8 cellular contexts compared by ENCODE assay signal in the genomic region with DNA sequence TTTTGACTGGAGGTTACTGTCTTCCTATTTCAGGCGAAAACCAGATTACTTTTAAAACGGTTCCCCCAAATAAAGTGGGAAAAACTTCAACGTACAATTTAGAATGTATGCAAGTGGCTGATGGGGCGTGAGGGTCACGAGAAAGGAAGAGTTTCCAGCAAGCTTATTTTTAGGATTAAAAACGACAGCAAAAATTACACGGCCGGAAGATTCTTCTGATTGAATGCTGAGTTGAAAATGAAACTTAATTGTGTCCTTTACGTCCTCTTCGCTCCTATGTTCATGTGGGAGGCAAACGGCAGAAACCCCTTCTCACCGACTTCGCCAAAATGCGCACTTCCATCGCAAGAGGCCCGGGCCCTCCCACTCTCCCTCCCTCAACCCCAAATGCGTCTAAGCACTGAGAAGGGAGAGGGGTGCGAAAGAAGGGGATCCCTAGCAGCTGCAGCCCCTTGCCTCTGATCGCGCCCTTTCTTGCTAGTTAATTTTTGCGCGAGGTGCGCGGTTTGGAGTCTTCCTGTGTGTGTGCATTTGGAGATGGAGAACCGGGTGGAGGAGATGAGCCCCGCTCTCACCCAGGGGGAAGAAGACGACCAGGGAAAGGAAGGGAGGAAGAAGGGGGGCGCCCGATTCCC. TPM values are rescaled to one million over a fixed set of nuclear protein-coding genes. Genes with fewer than 3 reads are reported as not detected.
A peak's percentile ranks its signal among the peaks of the same experiment; 100 is the strongest.
DNase-seq lines count a peak whose midpoint lies in the region; ATAC-seq and TF ChIP-seq lines count a peak whose summit lies in the region.

No MANE protein-coding gene starts in this region.

- no peaks in the 10 kb centered on the region for H3K36me3 Mint-ChIP-seq in neural crest cell (ENCODE audit: low read depth)

- H3K4me3 Mint-ChIP-seq in neural crest cell: peak overlapping the region; percentile 94

- TF ChIP-seq CTCF in OCI-LY3 (IDR thresholded peaks at IDR 0.05; ENCODE audit: low read depth, low read length): no peak
- no peak for TF ChIP-seq CTCF in foreskin fibroblast (IDR thresholded peaks at IDR 0.05; ENCODE audit: low read depth, low read length)
- TF ChIP-seq CTCF in neural crest cell (conservative IDR thresholded peaks at IDR 0.05): no peak

- H3K27ac Mint-ChIP-seq in neural crest cell (ENCODE audit: unreplicated experiment): peak overlapping the region; percentile 65

- H3K9me3 Mint-ChIP-seq in neural crest cell: peaks cover 2% of the 10 kb centered on the region

- H3K27me3 ChIP-seq in OCI-LY3 (ENCODE audit: low read depth, low read length): peaks cover 9% of the 10 kb centered on the region

- H3K36me3 ChIP-seq in OCI-LY3 (replicated peaks; ENCODE audit: low read depth, low read length): peaks cover 28% of the 10 kb centered on the region

- peak overlapping the region; percentile 49 for H2AFZ ChIP-seq in OCI-LY3 (ENCODE audit: low read depth, low read length)

- peaks cover 16% of the 10 kb centered on the region for H3K27me3 Mint-ChIP-seq in neural crest cell (ENCODE audit: low read depth)

- H4K20me1 ChIP-seq in OCI-LY3 (ENCODE audit: insufficient read depth, low read length): peaks cover 34% of the 10 kb centered on the region

- H3K79me2 ChIP-seq in OCI-LY3 (ENCODE audit: low read length): peaks cover 56% of the 10 kb centered on the region

- H3K4me1 Mint-ChIP-seq in neural crest cell: peaks cover 20% of the 10 kb centered on the region

- peak overlapping the region; percentile 94 for H3K9ac ChIP-seq in OCI-LY3 (ENCODE audit: low read length)

- H3K27ac ChIP-seq in OCI-LY3 (ENCODE audit: low read length): peak overlapping the region; percentile 68

- peak; percentile 8 for ATAC-seq in HG03039 (IDR thresholded peaks at IDR 0.05; ENCODE audit: unreplicated experiment)

- DNase-seq in NCI-H1092 treated with DMSO at 0.1 percent for 48 hours (lab: John Stamatoyannopoulos, UW) (peak; percentile 66), NCI-H1092 (lab: John Stamatoyannopoulos, UW) (no peak), foreskin fibroblast (peak in 1 of 2 donors; percentile 17), neural crest cell (ENCODE audit: low read depth, low spot score) (peak; percentile 19), superior temporal gyrus (ENCODE audit: extremely low spot score) (peak; percentile 68)
- DNase-seq in activated T-helper 9 cell treated with anti-CD3 and anti-CD28 coated beads, Interleukin-2, amount 50 U/mL, for 16 hours (ENCODE audit: low read depth): peak; percentile 50

- H3K4me1 ChIP-seq in OCI-LY3 (ENCODE audit: low read length): peaks cover 24% of the 10 kb centered on the region

- no peaks in the 10 kb centered on the region for H3K9me3 ChIP-seq in OCI-LY3 (ENCODE audit: insufficient read depth, low read length)

- H3K4me3 ChIP-seq in OCI-LY3 (ENCODE audit: low read length): peak overlapping the region; percentile 98
- peak overlapping the region; percentile 86 to 98 for H3K4me3 ChIP-seq in foreskin fibroblast (ENCODE audit: low read depth in 1 of 2, low read length in 2 of 2)

- H3K4me2 ChIP-seq in OCI-LY3 (ENCODE audit: low read length): peak overlapping the region; percentile 91

RNA-seq across cellular contexts. Expression of gene CD47, which starts 0.6 kb away (rescaled TPM):
- total RNA-seq in neural crest cell: 43.4 and 48.3 TPM in 2 replicates
